Comparison of ENCODE assay signal across 1 cellular context in the genomic region with DNA sequence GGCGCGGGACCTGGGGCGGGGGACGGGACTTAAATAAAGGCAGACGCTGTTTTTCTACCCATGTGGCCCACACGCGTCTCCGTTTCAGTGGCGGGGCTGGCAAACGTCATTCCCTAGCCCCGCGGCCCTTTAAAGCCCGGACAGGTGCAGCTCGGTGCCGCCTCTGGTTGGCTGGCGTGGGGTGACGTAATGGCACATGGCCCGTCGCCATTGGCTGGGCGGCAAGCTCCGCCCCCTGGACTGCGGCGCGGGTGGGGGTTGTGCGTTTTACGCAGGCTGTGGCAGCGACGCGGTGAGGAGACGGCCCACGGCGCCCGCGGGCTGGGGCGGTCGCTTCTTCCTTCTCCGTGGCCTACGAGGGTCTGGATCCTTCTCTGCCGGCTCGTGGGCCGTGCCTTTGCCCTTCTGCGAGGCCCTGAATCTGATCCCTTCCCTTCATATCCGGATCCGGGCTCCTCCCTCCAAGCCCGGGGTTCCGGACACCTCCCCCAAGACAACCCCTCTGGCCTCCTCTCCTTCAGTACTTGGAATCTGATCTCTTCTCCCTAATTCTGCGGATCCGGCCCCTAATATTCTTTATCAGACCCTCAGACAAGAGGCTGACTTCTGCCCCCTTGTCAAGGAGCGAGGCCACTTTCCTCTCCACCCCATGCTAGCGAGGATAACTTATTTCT.
TF ChIP-seq lines count a peak whose summit lies in the region.

A gene with protein sequence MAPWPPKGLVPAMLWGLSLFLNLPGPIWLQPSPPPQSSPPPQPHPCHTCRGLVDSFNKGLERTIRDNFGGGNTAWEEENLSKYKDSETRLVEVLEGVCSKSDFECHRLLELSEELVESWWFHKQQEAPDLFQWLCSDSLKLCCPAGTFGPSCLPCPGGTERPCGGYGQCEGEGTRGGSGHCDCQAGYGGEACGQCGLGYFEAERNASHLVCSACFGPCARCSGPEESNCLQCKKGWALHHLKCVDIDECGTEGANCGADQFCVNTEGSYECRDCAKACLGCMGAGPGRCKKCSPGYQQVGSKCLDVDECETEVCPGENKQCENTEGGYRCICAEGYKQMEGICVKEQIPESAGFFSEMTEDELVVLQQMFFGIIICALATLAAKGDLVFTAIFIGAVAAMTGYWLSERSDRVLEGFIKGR (plus strand): TSS at position 274 of the 674 bp plus-strand sequence. CDS start 605 bp downstream, outside the sequence.

TF ChIP-seq in HepG2, 621 proteins besides CTCF, POLR2A, EP300 and RAD21 (continued from another document):
- TF ChIP-seq, protein P1, sequence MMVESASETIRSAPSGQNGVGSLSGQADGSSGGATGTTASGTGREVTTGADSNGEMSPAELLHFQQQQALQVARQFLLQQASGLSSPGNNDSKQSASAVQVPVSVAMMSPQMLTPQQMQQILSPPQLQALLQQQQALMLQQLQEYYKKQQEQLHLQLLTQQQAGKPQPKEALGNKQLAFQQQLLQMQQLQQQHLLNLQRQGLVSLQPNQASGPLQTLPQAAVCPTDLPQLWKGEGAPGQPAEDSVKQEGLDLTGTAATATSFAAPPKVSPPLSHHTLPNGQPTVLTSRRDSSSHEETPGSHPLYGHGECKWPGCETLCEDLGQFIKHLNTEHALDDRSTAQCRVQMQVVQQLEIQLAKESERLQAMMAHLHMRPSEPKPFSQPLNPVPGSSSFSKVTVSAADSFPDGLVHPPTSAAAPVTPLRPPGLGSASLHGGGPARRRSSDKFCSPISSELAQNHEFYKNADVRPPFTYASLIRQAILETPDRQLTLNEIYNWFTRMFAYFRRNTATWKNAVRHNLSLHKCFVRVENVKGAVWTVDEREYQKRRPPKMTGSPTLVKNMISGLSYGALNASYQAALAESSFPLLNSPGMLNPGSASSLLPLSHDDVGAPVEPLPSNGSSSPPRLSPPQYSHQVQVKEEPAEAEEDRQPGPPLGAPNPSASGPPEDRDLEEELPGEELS (CRISPR knock-in tag; IDR thresholded peaks at IDR 0.05) = peak; percentile 37; the same call in 1 of the 2 replicates
- TF ChIP-seq, protein P2, sequence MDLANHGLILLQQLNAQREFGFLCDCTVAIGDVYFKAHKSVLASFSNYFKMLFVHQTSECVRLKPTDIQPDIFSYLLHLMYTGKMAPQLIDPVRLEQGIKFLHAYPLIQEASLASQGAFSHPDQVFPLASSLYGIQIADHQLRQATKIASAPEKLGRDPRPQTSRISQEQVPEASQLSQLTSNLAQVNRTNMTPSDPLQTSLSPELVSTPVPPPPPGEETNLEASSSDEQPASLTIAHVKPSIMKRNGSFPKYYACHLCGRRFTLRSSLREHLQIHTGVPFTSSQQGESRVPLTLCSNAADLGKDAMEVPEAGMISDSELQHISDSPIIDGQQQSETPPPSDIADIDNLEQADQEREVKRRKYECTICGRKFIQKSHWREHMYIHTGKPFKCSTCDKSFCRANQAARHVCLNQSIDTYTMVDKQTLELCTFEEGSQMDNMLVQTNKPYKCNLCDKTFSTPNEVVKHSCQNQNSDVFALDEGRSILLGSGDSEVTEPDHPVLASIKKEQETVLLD (CRISPR knock-in tag; IDR thresholded peaks at IDR 0.05; ENCODE audit: low read depth) = no peak
- TF ChIP-seq ZNF83 (CRISPR knock-in tag; IDR thresholded peaks at IDR 0.05; ENCODE audit: borderline replicate concordance) (no peak; the same call in 1 of the 2 replicates), MTA1 (CRISPR knock-in tag; IDR thresholded peaks at IDR 0.05; ENCODE audit: borderline replicate concordance) (no peak), ATF1 (CRISPR knock-in tag; IDR thresholded peaks at IDR 0.05) (peak; percentile 86), YEATS4 (CRISPR knock-in tag; IDR thresholded peaks at IDR 0.05; ENCODE audit: borderline replicate concordance) (peak; percentile 57; the same call in 1 of the 2 replicates), ZNF24 (IDR thresholded peaks at IDR 0.05) (no peak), HDAC2 (CRISPR knock-in tag; IDR thresholded peaks at IDR 0.05) (peak; percentile 18; the same call in 1 of the 2 replicates), ZNF598 (CRISPR knock-in tag; IDR thresholded peaks at IDR 0.05; ENCODE audit: borderline replicate concordance) (no peak), IRF2 (CRISPR knock-in tag; IDR thresholded peaks at IDR 0.05) (0 out of 2 replicates have a peak, but pooled peaks have one; percentile 25), KAT8 (CRISPR knock-in tag; IDR thresholded peaks at IDR 0.05) (peak; percentile 77), PHF20 (CRISPR knock-in tag; IDR thresholded peaks at IDR 0.05) (peak; percentile 46; the same call in 1 of the 2 replicates), RFXANK (CRISPR knock-in tag; IDR thresholded peaks at IDR 0.05) (peak; percentile 92), GABPA (IDR thresholded peaks at IDR 0.05; ENCODE audit: low read depth, low read length) (peak; percentile 16; the same call in 1 of the 2 replicates), GABPA (CRISPR knock-in tag; IDR thresholded peaks at IDR 0.05; ENCODE audit: low read depth) (peak; percentile 56)
- TF ChIP-seq, protein P3, sequence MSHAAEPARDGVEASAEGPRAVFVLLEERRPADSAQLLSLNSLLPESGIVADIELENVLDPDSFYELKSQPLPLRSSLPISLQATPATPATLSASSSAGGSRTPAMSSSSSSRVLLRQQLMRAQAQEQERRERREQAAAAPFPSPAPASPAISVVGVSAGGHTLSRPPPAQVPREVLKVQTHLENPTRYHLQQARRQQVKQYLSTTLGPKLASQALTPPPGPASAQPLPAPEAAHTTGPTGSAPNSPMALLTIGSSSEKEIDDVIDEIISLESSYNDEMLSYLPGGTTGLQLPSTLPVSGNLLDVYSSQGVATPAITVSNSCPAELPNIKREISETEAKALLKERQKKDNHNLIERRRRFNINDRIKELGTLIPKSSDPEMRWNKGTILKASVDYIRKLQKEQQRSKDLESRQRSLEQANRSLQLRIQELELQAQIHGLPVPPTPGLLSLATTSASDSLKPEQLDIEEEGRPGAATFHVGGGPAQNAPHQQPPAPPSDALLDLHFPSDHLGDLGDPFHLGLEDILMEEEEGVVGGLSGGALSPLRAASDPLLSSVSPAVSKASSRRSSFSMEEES (CRISPR knock-in tag; IDR thresholded peaks at IDR 0.05) = peak; percentile 62; the same call in 1 of the 2 replicates
- TF ChIP-seq, protein P4, sequence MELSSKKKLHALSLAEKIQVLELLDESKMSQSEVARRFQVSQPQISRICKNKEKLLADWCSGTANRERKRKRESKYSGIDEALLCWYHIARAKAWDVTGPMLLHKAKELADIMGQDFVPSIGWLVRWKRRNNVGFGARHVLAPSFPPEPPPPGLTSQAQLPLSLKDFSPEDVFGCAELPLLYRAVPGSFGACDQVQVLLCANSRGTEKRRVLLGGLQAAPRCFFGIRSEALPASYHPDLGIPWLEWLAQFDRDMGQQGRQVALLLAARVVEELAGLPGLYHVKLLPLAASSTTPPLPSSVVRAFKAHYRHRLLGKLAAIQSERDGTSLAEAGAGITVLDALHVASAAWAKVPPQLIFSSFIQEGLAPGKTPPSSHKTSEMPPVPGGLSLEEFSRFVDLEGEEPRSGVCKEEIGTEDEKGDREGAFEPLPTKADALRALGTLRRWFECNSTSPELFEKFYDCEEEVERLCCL (CRISPR knock-in tag; IDR thresholded peaks at IDR 0.05; ENCODE audit: borderline replicate concordance) = no peak
- TF ChIP-seq, protein P5, sequence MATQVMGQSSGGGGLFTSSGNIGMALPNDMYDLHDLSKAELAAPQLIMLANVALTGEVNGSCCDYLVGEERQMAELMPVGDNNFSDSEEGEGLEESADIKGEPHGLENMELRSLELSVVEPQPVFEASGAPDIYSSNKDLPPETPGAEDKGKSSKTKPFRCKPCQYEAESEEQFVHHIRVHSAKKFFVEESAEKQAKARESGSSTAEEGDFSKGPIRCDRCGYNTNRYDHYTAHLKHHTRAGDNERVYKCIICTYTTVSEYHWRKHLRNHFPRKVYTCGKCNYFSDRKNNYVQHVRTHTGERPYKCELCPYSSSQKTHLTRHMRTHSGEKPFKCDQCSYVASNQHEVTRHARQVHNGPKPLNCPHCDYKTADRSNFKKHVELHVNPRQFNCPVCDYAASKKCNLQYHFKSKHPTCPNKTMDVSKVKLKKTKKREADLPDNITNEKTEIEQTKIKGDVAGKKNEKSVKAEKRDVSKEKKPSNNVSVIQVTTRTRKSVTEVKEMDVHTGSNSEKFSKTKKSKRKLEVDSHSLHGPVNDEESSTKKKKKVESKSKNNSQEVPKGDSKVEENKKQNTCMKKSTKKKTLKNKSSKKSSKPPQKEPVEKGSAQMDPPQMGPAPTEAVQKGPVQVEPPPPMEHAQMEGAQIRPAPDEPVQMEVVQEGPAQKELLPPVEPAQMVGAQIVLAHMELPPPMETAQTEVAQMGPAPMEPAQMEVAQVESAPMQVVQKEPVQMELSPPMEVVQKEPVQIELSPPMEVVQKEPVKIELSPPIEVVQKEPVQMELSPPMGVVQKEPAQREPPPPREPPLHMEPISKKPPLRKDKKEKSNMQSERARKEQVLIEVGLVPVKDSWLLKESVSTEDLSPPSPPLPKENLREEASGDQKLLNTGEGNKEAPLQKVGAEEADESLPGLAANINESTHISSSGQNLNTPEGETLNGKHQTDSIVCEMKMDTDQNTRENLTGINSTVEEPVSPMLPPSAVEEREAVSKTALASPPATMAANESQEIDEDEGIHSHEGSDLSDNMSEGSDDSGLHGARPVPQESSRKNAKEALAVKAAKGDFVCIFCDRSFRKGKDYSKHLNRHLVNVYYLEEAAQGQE (IDR thresholded peaks at IDR 0.05; ENCODE audit: borderline replicate concordance in 1 of 2, low read depth in 1 of 2, low read length in 2 of 2) = peak in 1 of 2 experiments; percentile 41; a peak in 1 of 4 replicates
- TF ChIP-seq, protein P6, sequence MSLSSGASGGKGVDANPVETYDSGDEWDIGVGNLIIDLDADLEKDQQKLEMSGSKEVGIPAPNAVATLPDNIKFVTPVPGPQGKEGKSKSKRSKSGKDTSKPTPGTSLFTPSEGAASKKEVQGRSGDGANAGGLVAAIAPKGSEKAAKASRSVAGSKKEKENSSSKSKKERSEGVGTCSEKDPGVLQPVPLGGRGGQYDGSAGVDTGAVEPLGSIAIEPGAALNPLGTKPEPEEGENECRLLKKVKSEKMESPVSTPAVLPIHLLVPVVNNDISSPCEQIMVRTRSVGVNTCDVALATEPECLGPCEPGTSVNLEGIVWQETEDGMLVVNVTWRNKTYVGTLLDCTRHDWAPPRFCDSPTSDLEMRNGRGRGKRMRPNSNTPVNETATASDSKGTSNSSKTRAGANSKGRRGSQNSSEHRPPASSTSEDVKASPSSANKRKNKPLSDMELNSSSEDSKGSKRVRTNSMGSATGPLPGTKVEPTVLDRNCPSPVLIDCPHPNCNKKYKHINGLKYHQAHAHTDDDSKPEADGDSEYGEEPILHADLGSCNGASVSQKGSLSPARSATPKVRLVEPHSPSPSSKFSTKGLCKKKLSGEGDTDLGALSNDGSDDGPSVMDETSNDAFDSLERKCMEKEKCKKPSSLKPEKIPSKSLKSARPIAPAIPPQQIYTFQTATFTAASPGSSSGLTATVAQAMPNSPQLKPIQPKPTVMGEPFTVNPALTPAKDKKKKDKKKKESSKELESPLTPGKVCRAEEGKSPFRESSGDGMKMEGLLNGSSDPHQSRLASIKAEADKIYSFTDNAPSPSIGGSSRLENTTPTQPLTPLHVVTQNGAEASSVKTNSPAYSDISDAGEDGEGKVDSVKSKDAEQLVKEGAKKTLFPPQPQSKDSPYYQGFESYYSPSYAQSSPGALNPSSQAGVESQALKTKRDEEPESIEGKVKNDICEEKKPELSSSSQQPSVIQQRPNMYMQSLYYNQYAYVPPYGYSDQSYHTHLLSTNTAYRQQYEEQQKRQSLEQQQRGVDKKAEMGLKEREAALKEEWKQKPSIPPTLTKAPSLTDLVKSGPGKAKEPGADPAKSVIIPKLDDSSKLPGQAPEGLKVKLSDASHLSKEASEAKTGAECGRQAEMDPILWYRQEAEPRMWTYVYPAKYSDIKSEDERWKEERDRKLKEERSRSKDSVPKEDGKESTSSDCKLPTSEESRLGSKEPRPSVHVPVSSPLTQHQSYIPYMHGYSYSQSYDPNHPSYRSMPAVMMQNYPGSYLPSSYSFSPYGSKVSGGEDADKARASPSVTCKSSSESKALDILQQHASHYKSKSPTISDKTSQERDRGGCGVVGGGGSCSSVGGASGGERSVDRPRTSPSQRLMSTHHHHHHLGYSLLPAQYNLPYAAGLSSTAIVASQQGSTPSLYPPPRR (CRISPR knock-in tag; IDR thresholded peaks at IDR 0.05; ENCODE audit: borderline replicate concordance) = no peak
- TF ChIP-seq, protein P7, sequence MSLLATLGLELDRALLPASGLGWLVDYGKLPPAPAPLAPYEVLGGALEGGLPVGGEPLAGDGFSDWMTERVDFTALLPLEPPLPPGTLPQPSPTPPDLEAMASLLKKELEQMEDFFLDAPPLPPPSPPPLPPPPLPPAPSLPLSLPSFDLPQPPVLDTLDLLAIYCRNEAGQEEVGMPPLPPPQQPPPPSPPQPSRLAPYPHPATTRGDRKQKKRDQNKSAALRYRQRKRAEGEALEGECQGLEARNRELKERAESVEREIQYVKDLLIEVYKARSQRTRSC (CRISPR knock-in tag; IDR thresholded peaks at IDR 0.05; ENCODE audit: low read depth) = no peak; the same call in 1 of the 2 replicates
- TF ChIP-seq, protein P8, sequence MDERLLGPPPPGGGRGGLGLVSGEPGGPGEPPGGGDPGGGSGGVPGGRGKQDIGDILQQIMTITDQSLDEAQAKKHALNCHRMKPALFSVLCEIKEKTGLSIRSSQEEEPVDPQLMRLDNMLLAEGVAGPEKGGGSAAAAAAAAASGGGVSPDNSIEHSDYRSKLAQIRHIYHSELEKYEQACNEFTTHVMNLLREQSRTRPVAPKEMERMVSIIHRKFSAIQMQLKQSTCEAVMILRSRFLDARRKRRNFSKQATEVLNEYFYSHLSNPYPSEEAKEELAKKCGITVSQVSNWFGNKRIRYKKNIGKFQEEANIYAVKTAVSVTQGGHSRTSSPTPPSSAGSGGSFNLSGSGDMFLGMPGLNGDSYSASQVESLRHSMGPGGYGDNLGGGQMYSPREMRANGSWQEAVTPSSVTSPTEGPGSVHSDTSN (CRISPR knock-in tag; IDR thresholded peaks at IDR 0.05) = no peak
